Comparison of ENCODE assay signal across 1 cellular context in the genomic region with DNA sequence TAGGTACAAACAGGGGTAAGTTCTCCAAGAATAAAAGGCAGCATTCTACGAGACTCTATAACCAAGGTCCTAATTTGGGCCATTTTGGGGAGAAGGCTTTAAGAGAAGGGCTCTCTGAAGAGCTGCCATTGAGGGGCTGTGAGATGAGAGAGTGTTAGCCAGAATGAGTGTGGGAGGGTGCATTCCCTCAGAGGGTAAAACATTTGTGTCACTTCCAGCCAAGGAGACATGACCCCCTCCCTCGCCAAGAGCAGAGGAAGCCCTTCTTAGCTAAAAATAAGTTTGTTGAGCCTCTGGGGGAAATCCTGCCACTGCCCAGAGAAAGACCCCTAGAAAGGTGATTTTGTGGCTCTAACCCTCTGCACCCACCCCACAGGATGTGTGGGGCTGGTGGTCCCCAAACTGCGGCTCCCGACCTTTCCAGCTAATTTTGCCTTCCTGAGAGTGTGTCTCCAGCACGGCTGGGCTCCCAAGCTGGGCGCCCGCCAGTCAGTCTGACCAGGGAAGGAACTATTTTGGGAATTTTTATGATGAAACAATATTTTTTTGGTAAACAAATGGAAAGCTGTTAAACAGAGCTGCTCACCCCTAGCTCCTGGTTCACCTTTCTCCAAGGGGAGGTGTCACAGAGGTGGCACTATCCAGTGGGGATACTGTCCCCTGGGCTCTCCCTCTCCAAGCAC.
TF ChIP-seq lines count a peak whose summit lies in the region.

No MANE protein-coding gene starts in this region.

TF ChIP-seq in IMR-90, 13 proteins besides CTCF, POLR2A, EP300 and RAD21 (continued from another document):
- TF ChIP-seq SMC3 (IDR thresholded peaks at IDR 0.05; ENCODE audit: low read depth, low read length) (no peak), CEBPB (IDR thresholded peaks at IDR 0.05; ENCODE audit: low read depth, low read length) (no peak), NFE2L2 (IDR thresholded peaks at IDR 0.05; ENCODE audit: low read depth, low read length) (no peak), BHLHE40 (IDR thresholded peaks at IDR 0.05; ENCODE audit: low read depth, low read length) (no peak), CHD1 (IDR thresholded peaks at IDR 0.05; ENCODE audit: low read depth, low read length) (no peak)
